34 cellular contexts compared by ENCODE assay signal in the genomic region with DNA sequence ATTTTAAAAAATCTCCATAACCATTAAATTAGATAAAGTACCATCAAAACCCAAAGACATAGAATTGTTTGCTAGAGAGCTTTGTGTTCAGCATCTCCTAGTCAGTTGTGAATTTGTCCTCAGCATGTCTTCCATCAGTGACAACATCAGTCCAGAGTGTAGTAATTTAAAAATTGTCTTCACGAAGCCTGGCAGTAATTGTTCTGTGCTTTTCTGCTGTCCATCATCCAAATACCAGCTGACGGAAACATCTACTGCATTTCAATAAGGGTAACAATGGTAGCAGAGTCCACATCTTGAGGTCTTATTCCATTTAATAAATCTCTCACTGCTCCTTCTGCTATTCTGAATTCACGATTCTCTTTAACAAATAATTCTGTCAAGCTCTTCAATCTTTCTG.
DNase-seq lines count a peak whose midpoint lies in the region; ATAC-seq and TF ChIP-seq lines count a peak whose summit lies in the region.
"Had no signal": no experiment of that assay in that cellular context is flagged by ENCODE, and none has a peak within 500 bp of the region (broad histone marks: within the 10 kb centered on the region; RNA-seq: fewer than 3 reads in every experiment).

No MANE protein-coding gene starts in this region.

- peak; percentile 17 for DNase-seq in SK-N-DZ (ENCODE audit: low spot score)
- no peak for DNase-seq in endothelial cell (ENCODE audit: low spot score)
- no peak for DNase-seq in kidney tubule cell (ENCODE audit: low spot score)
- no peak for DNase-seq in suprapubic skin (ENCODE audit: low spot score in 2 of 2)
- DNase-seq in foreskin fibroblast = no peak
- DNase-seq: 8988T; ACHN; AML-193; BE2C; Caco-2; Calu3; CD4-positive, alpha-beta memory T cell; CD4-positive, alpha-beta T cell; CD4-positive, CD25-positive, alpha-beta regulatory T cell; CD8-positive, alpha-beta memory T cell; CD8-positive, alpha-beta T cell; COR-L47; DMS 273 treated with DMSO at 0.1 percent for 48 hours; DMS153; DMS53; DMS79; DMS79 treated with DMSO at 0.1 percent for 48 hours; DND-41; EL had no signal

- H3K4me1 Mint-ChIP-seq in endothelial cell (ENCODE audit: unreplicated experiment) = no peaks in the 10 kb centered on the region
- H3K4me1 Mint-ChIP-seq: B cell, CD14-positive monocyte had no signal

- peaks cover 87% of the 10 kb centered on the region for H3K36me3 ChIP-seq in OCI-LY1 (ENCODE audit: insufficient read depth, low read length)
- H3K36me3 ChIP-seq in neural cell (ENCODE audit: insufficient read depth, low read length) = no peaks in the 10 kb centered on the region
- H3K36me3 ChIP-seq in suprapubic skin = peaks cover 10% of the 10 kb centered on the region

- peaks cover 1% of the 10 kb centered on the region for H3K27me3 Mint-ChIP-seq in endothelial cell (ENCODE audit: unreplicated experiment)
- H3K27me3 Mint-ChIP-seq: B cell; CD4-positive, alpha-beta memory T cell; CD4-positive, alpha-beta T cell; CD4-positive, CD25-positive, alpha-beta regulatory T cell; CD8-positive, alpha-beta memory T cell had no signal

- TF ChIP-seq POLR2A in suprapubic skin (IDR thresholded peaks at IDR 0.05) = no peak

- H3K9me3 ChIP-seq in OCI-LY1 (ENCODE audit: low read length) = peaks cover 21% of the 10 kb centered on the region
- no peaks in the 10 kb centered on the region for H3K9me3 ChIP-seq in neural cell (ENCODE audit: low read length)
- H3K9me3 ChIP-seq in suprapubic skin = peaks cover 9% of the 10 kb centered on the region
- H3K9me3 ChIP-seq: BE2C had no signal

- no peaks in the 10 kb centered on the region for H3F3A ChIP-seq in OCI-LY1 (ENCODE audit: insufficient read depth, low read length)
- H3F3A ChIP-seq in neural cell (ENCODE audit: insufficient read depth, low read length, poor library complexity, severe bottlenecking) = no peaks in the 10 kb centered on the region

- H3K4me2 ChIP-seq in OCI-LY1 (ENCODE audit: low read length) (no peak overlapping the region), neural cell (ENCODE audit: low read length) (peak overlapping the region; percentile 56)
- H3K4me2 ChIP-seq: A549 had no signal

- H3K4me3 ChIP-seq in OCI-LY1 (ENCODE audit: low read depth, low read length, poor library complexity, severe bottlenecking) (no peak overlapping the region), neural cell (ENCODE audit: low read length) (peak overlapping the region; percentile 59), suprapubic skin (no peak overlapping the region), foreskin fibroblast (ENCODE audit: low read depth in 1 of 2, low read length in 2 of 2) (no peak overlapping the region)
- H3K4me3 ChIP-seq: A549 had no signal

- H3K27ac ChIP-seq in OCI-LY1 (ENCODE audit: low read depth, low read length, poor library complexity, severe bottlenecking) (peak overlapping the region; percentile 44), neural cell (ENCODE audit: low read length) (peak overlapping the region; percentile 91), suprapubic skin (no peak overlapping the region)
- H3K27ac ChIP-seq: 22Rv1; A549; BLaER1; BLaER1 treated with 17β-estradiol and CSF1 and Interleukin-3, amounts not matched to agents 10 nM and 100 nM; C4-2B had no signal

- no peaks in the 10 kb centered on the region for H3K27me3 ChIP-seq in OCI-LY1 (ENCODE audit: insufficient read depth, low read length)
- no peaks in the 10 kb centered on the region for H3K27me3 ChIP-seq in neural cell (ENCODE audit: insufficient read depth, low read depth, low read length)
- H3K27me3 ChIP-seq in suprapubic skin = no peaks in the 10 kb centered on the region
- H3K27me3 ChIP-seq: BE2C; BLaER1; BLaER1 treated with 17β-estradiol and CSF1 and Interleukin-3, amounts not matched to agents 10 nM and 100 nM had no signal

- 89% methylated on average over 3 of the region's 3 CpGs for WGBS in suprapubic skin

- ATAC-seq in HG02885 (IDR thresholded peaks at IDR 0.05; ENCODE audit: poor library complexity, unreplicated experiment) = no peak
- ATAC-seq: A549; CD8-positive, alpha-beta T cell had no signal

- H4K20me1 ChIP-seq in OCI-LY1 (ENCODE audit: insufficient read depth, low read length) = no peaks in the 10 kb centered on the region
- H4K20me1 ChIP-seq in neural cell (ENCODE audit: insufficient read depth) = no peaks in the 10 kb centered on the region

- H3K9me2 ChIP-seq in OCI-LY1 (ENCODE audit: low read depth, low read length) (no peaks in the 10 kb centered on the region), neural cell (ENCODE audit: insufficient read depth, low read length) (no peaks in the 10 kb centered on the region)

- peaks cover 4% of the 10 kb centered on the region for H3K9me3 Mint-ChIP-seq in endothelial cell (ENCODE audit: unreplicated experiment)

- H3K27ac Mint-ChIP-seq in endothelial cell (ENCODE audit: unreplicated experiment) = no peak overlapping the region
- H3K27ac Mint-ChIP-seq: B cell; CD14-positive monocyte; CD4-positive, alpha-beta memory T cell; CD4-positive, alpha-beta T cell; CD4-positive, CD25-positive, alpha-beta regulatory T cell had no signal

- H3K4me3 Mint-ChIP-seq in endothelial cell (ENCODE audit: unreplicated experiment) = peak overlapping the region; percentile 38
- H3K4me3 Mint-ChIP-seq: B cell; CD14-positive monocyte; CD4-positive, alpha-beta memory T cell; CD4-positive, alpha-beta T cell; CD4-positive, CD25-positive, alpha-beta regulatory T cell; CD8-positive, alpha-beta memory T cell; CD8-positive, alpha-beta T cell had no signal

- no peak for TF ChIP-seq RAD21 in neural cell (conservative IDR thresholded peaks at IDR 0.05)

- H3K79me2 ChIP-seq in OCI-LY1 (ENCODE audit: insufficient read depth, low read length) (no peaks in the 10 kb centered on the region), neural cell (replicated peaks; ENCODE audit: insufficient read depth, low read length) (no peaks in the 10 kb centered on the region)

- TF ChIP-seq CTCF in OCI-LY1 (IDR thresholded peaks at IDR 0.05; ENCODE audit: low read length) = no peak
- TF ChIP-seq CTCF in endothelial cell (IDR thresholded peaks at IDR 0.05; ENCODE audit: unreplicated experiment) = no peak
- TF ChIP-seq CTCF in neural cell (IDR thresholded peaks at IDR 0.05; ENCODE audit: poor library complexity, severe bottlenecking) = no peak
- no peak for TF ChIP-seq CTCF in suprapubic skin (IDR thresholded peaks at IDR 0.05)
- no peak for TF ChIP-seq CTCF in foreskin fibroblast (IDR thresholded peaks at IDR 0.05; ENCODE audit: low read depth, low read length)

- H3K4me1 ChIP-seq in OCI-LY1 (ENCODE audit: insufficient read depth, low read length, severe bottlenecking) = no peaks in the 10 kb centered on the region
- no peaks in the 10 kb centered on the region for H3K4me1 ChIP-seq in suprapubic skin
- H3K4me1 ChIP-seq: BE2C, Caco-2 had no signal

- TF ChIP-seq EP300 in neural cell (conservative IDR thresholded peaks at IDR 0.05; ENCODE audit: poor library complexity, severe bottlenecking) = peak; percentile 95
- TF ChIP-seq EP300 in suprapubic skin (IDR thresholded peaks at IDR 0.05) = no peak

- H3K9ac ChIP-seq in OCI-LY1 (ENCODE audit: low read length) (no peak overlapping the region), neural cell (ENCODE audit: low read length) (peak overlapping the region; percentile 55)
- H3K9ac ChIP-seq: BLaER1; BLaER1 treated with 17β-estradiol and CSF1 and Interleukin-3, amounts not matched to agents 10 nM and 100 nM had no signal

- H2AFZ ChIP-seq in OCI-LY1 (ENCODE audit: low read length) (no peak overlapping the region), neural cell (ENCODE audit: low read depth, low read length) (no peak overlapping the region)

- H3K36me3 Mint-ChIP-seq in endothelial cell (ENCODE audit: low read depth, unreplicated experiment) = peaks cover 39% of the 10 kb centered on the region

TF ChIP-seq in neural cell, 6 proteins besides CTCF, POLR2A, EP300 and RAD21:
- TF ChIP-seq MXI1 (conservative IDR thresholded peaks at IDR 0.05; ENCODE audit: poor library complexity, severe bottlenecking) (no peak), POLR2AphosphoS5 (IDR thresholded peaks at IDR 0.05) (peak; percentile 81), SMC3 (conservative IDR thresholded peaks at IDR 0.05; ENCODE audit: poor library complexity) (no peak), TAF1 (IDR thresholded peaks at IDR 0.05; ENCODE audit: low read depth) (no peak), EZH2 (IDR thresholded peaks at IDR 0.05; ENCODE audit: borderline replicate concordance, insufficient read depth, low read length, poor library complexity, severe bottlenecking) (no peak)
- TF ChIP-seq, protein P1, sequence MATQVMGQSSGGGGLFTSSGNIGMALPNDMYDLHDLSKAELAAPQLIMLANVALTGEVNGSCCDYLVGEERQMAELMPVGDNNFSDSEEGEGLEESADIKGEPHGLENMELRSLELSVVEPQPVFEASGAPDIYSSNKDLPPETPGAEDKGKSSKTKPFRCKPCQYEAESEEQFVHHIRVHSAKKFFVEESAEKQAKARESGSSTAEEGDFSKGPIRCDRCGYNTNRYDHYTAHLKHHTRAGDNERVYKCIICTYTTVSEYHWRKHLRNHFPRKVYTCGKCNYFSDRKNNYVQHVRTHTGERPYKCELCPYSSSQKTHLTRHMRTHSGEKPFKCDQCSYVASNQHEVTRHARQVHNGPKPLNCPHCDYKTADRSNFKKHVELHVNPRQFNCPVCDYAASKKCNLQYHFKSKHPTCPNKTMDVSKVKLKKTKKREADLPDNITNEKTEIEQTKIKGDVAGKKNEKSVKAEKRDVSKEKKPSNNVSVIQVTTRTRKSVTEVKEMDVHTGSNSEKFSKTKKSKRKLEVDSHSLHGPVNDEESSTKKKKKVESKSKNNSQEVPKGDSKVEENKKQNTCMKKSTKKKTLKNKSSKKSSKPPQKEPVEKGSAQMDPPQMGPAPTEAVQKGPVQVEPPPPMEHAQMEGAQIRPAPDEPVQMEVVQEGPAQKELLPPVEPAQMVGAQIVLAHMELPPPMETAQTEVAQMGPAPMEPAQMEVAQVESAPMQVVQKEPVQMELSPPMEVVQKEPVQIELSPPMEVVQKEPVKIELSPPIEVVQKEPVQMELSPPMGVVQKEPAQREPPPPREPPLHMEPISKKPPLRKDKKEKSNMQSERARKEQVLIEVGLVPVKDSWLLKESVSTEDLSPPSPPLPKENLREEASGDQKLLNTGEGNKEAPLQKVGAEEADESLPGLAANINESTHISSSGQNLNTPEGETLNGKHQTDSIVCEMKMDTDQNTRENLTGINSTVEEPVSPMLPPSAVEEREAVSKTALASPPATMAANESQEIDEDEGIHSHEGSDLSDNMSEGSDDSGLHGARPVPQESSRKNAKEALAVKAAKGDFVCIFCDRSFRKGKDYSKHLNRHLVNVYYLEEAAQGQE (IDR thresholded peaks at IDR 0.05; ENCODE audit: borderline replicate concordance) = no peak
